2 cellular contexts compared by ENCODE assay signal in genomic region chr14:99969673-99970322, GRCh38.
TF ChIP-seq lines count a peak whose summit lies in the region.

No MANE protein-coding gene starts in this region.

TF ChIP-seq in SK-N-SH, 30 proteins besides CTCF, POLR2A, EP300 and RAD21 (continued from another document):
- no peak for TF ChIP-seq PBX3 (IDR thresholded peaks at IDR 0.05)

TF ChIP-seq in SK-N-SH treated with all-trans-retinoic acid at 6 μM for 48 hours, 23 proteins besides CTCF, POLR2A, EP300 and RAD21 (continued from another document):
- TF ChIP-seq POU6F1 (CRISPR knock-in tag; IDR thresholded peaks at IDR 0.05; ENCODE audit: borderline replicate concordance, low read depth) (no peak), ZFP3 (CRISPR knock-in tag; IDR thresholded peaks at IDR 0.05) (no peak), ZNF70 (CRISPR knock-in tag; IDR thresholded peaks at IDR 0.05) (no peak)
